ENCODE assay signal across 13 cellular contexts in genomic region chr18:9782073-9782857, GRCh38.
A peak's percentile ranks its signal among the peaks of the same experiment; 100 is the strongest.
DNase-seq lines count a peak whose midpoint lies in the region; ATAC-seq and TF ChIP-seq lines count a peak whose summit lies in the region.
"Had no signal": no experiment of that assay in that cellular context is flagged by ENCODE, and none has a peak within 500 bp of the region (broad histone marks: within the 10 kb centered on the region; RNA-seq: fewer than 3 reads in every experiment).

No MANE protein-coding gene starts in this region.

- H3K4me3 Mint-ChIP-seq in activated naive CD4-positive, alpha-beta T cell treated with anti-CD3 and anti-CD28 coated beads, Interleukin-2, amount 10 ng/mL, durations not matched to agents 7 days and 5 days, result no peak overlapping the region
- no peak overlapping the region for H3K4me3 Mint-ChIP-seq in activated T-cell treated with anti-CD3 and anti-CD28 coated beads, Interleukin-2, amount 50 U/mL, for 4 hours

- no peak overlapping the region for H3K4me3 ChIP-seq in mucosa of descending colon
- H3K4me3 ChIP-seq: heart right ventricle, psoas muscle, SK-N-MC, thyroid gland had no signal

- peaks cover 7% of the 10 kb centered on the region for H3K4me1 ChIP-seq in mucosa of descending colon (ENCODE audit: low read depth)
- H3K4me1 ChIP-seq: psoas muscle had no signal

- DNase-seq in AML-193 (lab: John Stamatoyannopoulos, UW) (peak; percentile 92 to 95), NCI-H446 (lab: John Stamatoyannopoulos, UW) (peak; percentile 17 to 81), dedifferentiated amniotic fluid mesenchymal stem cell (ENCODE audit: extremely low spot score) (peak; percentile 79), mucosa of descending colon (no peak), NCI-H524 treated with DMSO at 0.1 percent for 48 hours (lab: John Stamatoyannopoulos, UW) (no peak), NCI-H1417 treated with DMSO at 0.1 percent for 48 hours (lab: John Stamatoyannopoulos, UW) (no peak)
- no peak for DNase-seq in activated naive CD4-positive, alpha-beta T cell treated with anti-CD3 and anti-CD28 coated beads, Interleukin-2, amount 10 ng/mL, durations not matched to agents 7 days and 5 days
- no peak for DNase-seq in activated T-cell treated with anti-CD3 and anti-CD28 coated beads, Interleukin-2, amount 50 U/mL, for 4 hours
- DNase-seq: heart right ventricle, psoas muscle, thyroid gland had no signal

- no peaks in the 10 kb centered on the region for H3K9me3 Mint-ChIP-seq in activated naive CD4-positive, alpha-beta T cell treated with anti-CD3 and anti-CD28 coated beads, Interleukin-2, amount 10 ng/mL, durations not matched to agents 7 days and 5 days
- H3K9me3 Mint-ChIP-seq in activated T-cell treated with anti-CD3 and anti-CD28 coated beads, Interleukin-2, amount 50 U/mL, for 4 hours, result no peaks in the 10 kb centered on the region
- H3K9me3 Mint-ChIP-seq: activated T-helper 2 cell treated with anti-CD3 and anti-CD28 coated beads, Interferon-gamma antibody, Interleukin-2, Interleukin-4, amounts not matched to agents 10 μg/mL and 5 μg/mL and 100 μg/mL, durations not matched to agents 14 hours and 24 hours and 36 hours had no signal

- no peaks in the 10 kb centered on the region for H3K36me3 Mint-ChIP-seq in activated naive CD4-positive, alpha-beta T cell treated with anti-CD3 and anti-CD28 coated beads, Interleukin-2, amount 10 ng/mL, durations not matched to agents 7 days and 5 days
- H3K36me3 Mint-ChIP-seq in activated T-cell treated with anti-CD3 and anti-CD28 coated beads, Interleukin-2, amount 50 U/mL, for 4 hours (ENCODE audit: insufficient read depth), result no peaks in the 10 kb centered on the region

- H3K27ac Mint-ChIP-seq in activated naive CD4-positive, alpha-beta T cell treated with anti-CD3 and anti-CD28 coated beads, Interleukin-2, amount 10 ng/mL, durations not matched to agents 7 days and 5 days, result no peak overlapping the region
- H3K27ac Mint-ChIP-seq: activated T-helper 2 cell treated with anti-CD3 and anti-CD28 coated beads, Interferon-gamma antibody, Interleukin-2, Interleukin-4, amounts not matched to agents 10 μg/mL and 5 μg/mL and 100 μg/mL, durations not matched to agents 14 hours and 24 hours and 36 hours had no signal

- CTCF ChIA-PET in activated naive CD4-positive, alpha-beta T cell treated with anti-CD3 and anti-CD28 coated beads, Interleukin-2, amount 10 ng/mL, durations not matched to agents 7 days and 5 days (lab: Charles Lee), result no interaction called here

- peaks cover 10% of the 10 kb centered on the region for H3K27me3 Mint-ChIP-seq in activated naive CD4-positive, alpha-beta T cell treated with anti-CD3 and anti-CD28 coated beads, Interleukin-2, amount 10 ng/mL, durations not matched to agents 7 days and 5 days
- peaks cover 3% of the 10 kb centered on the region for H3K27me3 Mint-ChIP-seq in activated T-cell treated with anti-CD3 and anti-CD28 coated beads, Interleukin-2, amount 50 U/mL, for 4 hours (ENCODE audit: low read depth)

- no peaks in the 10 kb centered on the region for H3K4me1 Mint-ChIP-seq in activated naive CD4-positive, alpha-beta T cell treated with anti-CD3 and anti-CD28 coated beads, Interleukin-2, amount 10 ng/mL, durations not matched to agents 7 days and 5 days
- H3K4me1 Mint-ChIP-seq in activated T-cell treated with anti-CD3 and anti-CD28 coated beads, Interleukin-2, amount 50 U/mL, for 4 hours (ENCODE audit: low read depth), result no peaks in the 10 kb centered on the region

- no peaks in the 10 kb centered on the region for H3K36me3 ChIP-seq in mucosa of descending colon (ENCODE audit: low read depth)
- H3K36me3 ChIP-seq: thyroid gland had no signal

- TF ChIP-seq CTCF in mucosa of descending colon (IDR thresholded peaks at IDR 0.05), result no peak

- intact Hi-C loops in mucosa of descending colon (cut with DNase I, micrococcal nuclease), result no loop called here

- ATAC-seq in mucosa of descending colon, result peak; percentile 68
- ATAC-seq in activated T-cell treated with anti-CD3 and anti-CD28 coated beads, Interleukin-2, amount 50 U/mL, for 4 hours, result no peak

- H3K9me3 ChIP-seq in mucosa of descending colon, result no peaks in the 10 kb centered on the region
- H3K9me3 ChIP-seq: heart right ventricle, psoas muscle, thyroid gland had no signal

Comparison
In these comparisons a context has a peak if more than half of its experiments do, and no peak if none do; other contexts are left out.
1. DNase-seq: peak in AML-193 (2 of 2), NCI-H446 (2 of 2) and dedifferentiated amniotic fluid mesenchymal stem cell (single experiment); none in mucosa of descending colon (0 of 3), activated naive CD4-positive, alpha-beta T cell treated with anti-CD3 and anti-CD28 coated beads, Interleukin-2, amount 10 ng/mL, durations not matched to agents 7 days and 5 days (single experiment), activated T-cell treated with anti-CD3 and anti-CD28 coated beads, Interleukin-2, amount 50 U/mL, for 4 hours (single experiment), NCI-H524 treated with DMSO at 0.1 percent for 48 hours (single experiment) and NCI-H1417 treated with DMSO at 0.1 percent for 48 hours (single experiment).